ENCODE assay signal across 17 cellular contexts in the genomic region with DNA sequence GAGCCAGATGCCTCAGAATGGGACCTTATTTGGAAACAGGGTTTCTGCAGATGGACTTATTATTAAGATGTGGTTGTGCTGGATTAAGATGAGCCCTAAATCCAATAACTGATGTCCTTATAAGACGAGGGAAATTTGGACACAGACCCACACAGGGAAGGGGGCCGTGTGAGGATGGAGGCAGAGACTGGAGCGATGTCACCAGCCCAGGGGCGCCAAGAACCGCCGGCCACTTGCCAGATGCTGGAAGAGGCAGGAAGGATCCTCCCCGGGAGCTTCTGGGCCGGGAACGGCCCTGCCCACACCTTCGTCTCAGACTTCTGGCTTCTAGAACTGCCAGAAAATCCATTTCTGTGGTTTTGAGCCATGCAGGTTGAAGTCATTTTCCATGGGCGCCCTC. TPM values are rescaled to one million over a fixed set of nuclear protein-coding genes. Genes with fewer than 3 reads are reported as not detected.
A peak's percentile ranks its signal among the peaks of the same experiment; 100 is the strongest.
DNase-seq lines count a peak whose midpoint lies in the region; ATAC-seq and TF ChIP-seq lines count a peak whose summit lies in the region.
"Had no signal": no experiment of that assay in that cellular context is flagged by ENCODE, and none has a peak within 500 bp of the region (broad histone marks: within the 10 kb centered on the region; RNA-seq: fewer than 3 reads in every experiment).

No MANE protein-coding gene starts in this region.

- no peak overlapping the region for H3K27ac Mint-ChIP-seq in T-helper 17 cell

- WGBS in right cardiac atrium, result 27% methylated on average over 11 of the region's 11 CpGs

- no peak overlapping the region for H3K4me3 Mint-ChIP-seq in T-helper 17 cell
- H3K4me3 Mint-ChIP-seq: CD4-positive, CD25-positive, alpha-beta regulatory T cell had no signal

- peak; percentile 25 to 28 for ATAC-seq in right cardiac atrium
- no peak for ATAC-seq in T-helper 17 cell

- H3K27ac ChIP-seq in Peyer's patch, result peak overlapping the region in 3 of 4 donors; percentile 6 to 52 (median 42)
- peak overlapping the region in 52 of 59 donors; percentile 3 to 86 (median 74) for H3K27ac ChIP-seq in dorsolateral prefrontal cortex
- no peak overlapping the region for H3K27ac ChIP-seq in right cardiac atrium (ENCODE audit: low read length)
- H3K27ac ChIP-seq in substantia nigra (ENCODE audit: low read depth, low read length, poor library complexity, severe bottlenecking), result peak overlapping the region; percentile 58

- intact Hi-C loops in dorsolateral prefrontal cortex (cut with DNase I), result no loop called here
- intact Hi-C loops in right cardiac atrium (cut with DNase I), result no loop called here

- H3K4me1 ChIP-seq in Peyer's patch, result peaks cover 0 to 6% (median 2%) of the 10 kb centered on the region in 4 donors
- no peaks in the 10 kb centered on the region for H3K4me1 ChIP-seq in right cardiac atrium (ENCODE audit: control insufficient read depth, insufficient read depth, low read length)

- DNase-seq in Peyer's patch (no peak), dorsolateral prefrontal cortex (peak in 2 of 10 donors; percentile 36 to 52), right cardiac atrium (peak in 2 of 3 donors; percentile 67 to 76), substantia nigra (lab: John Stamatoyannopoulos, UW) (peak in 10 of 49 donors; percentile 10 to 56 (median 32)), ACHN (no peak), T-helper 17 cell (no peak), GDM1 (lab: John Stamatoyannopoulos, UW) (no peak)
- DNase-seq: CD4-positive, CD25-positive, alpha-beta regulatory T cell; DMS53; H7; Karpas-422; MM.1S; NCI-H1092 treated with DMSO at 0.1 percent for 48 hours; NCI-H1694; NCI-H2107; NCI-H2227 treated with DMSO at 0.1 percent for 48 hours; NCI-H524 had no signal

- no peaks in the 10 kb centered on the region for H3K36me3 ChIP-seq in Peyer's patch

- H3K4me3 ChIP-seq in Peyer's patch (no peak overlapping the region), dorsolateral prefrontal cortex (no peak overlapping the region), right cardiac atrium (ENCODE audit: low read length) (no peak overlapping the region)

- in situ Hi-C loops in ACHN (cut with HindIII; ENCODE audit: low pct_ligation_motif_present, low pct_unique_long_range_greater_than_20kb, low sequenced_read_pairs), result no loop called here

- H3K27me3 Mint-ChIP-seq in T-helper 17 cell, result no peaks in the 10 kb centered on the region
- H3K27me3 Mint-ChIP-seq: CD4-positive, CD25-positive, alpha-beta regulatory T cell had no signal

- H3K9me3 ChIP-seq in Peyer's patch, result no peaks in the 10 kb centered on the region
- H3K9me3 ChIP-seq in right cardiac atrium (ENCODE audit: control insufficient read depth, low read length), result no peaks in the 10 kb centered on the region
- no peaks in the 10 kb centered on the region for H3K9me3 ChIP-seq in T-helper 17 cell (ENCODE audit: control insufficient read depth, low read length, poor library complexity, severe bottlenecking)

- no peaks in the 10 kb centered on the region for H3K36me3 Mint-ChIP-seq in T-helper 17 cell (ENCODE audit: low read depth)

- no peak for TF ChIP-seq CTCF in Peyer's patch (IDR thresholded peaks at IDR 0.05)
- TF ChIP-seq CTCF in dorsolateral prefrontal cortex (IDR thresholded peaks at IDR 0.05 in 54 of 56, conservative IDR thresholded peaks at IDR 0.05 in 2 of 56; ENCODE audit: low read depth in 1 of 56, partially characterized antibody in 56 of 56), result no peak

- TF ChIP-seq POLR2A in Peyer's patch (IDR thresholded peaks at IDR 0.05), result no peak

- H3K4me1 Mint-ChIP-seq in T-helper 17 cell, result peaks cover 9% of the 10 kb centered on the region
- H3K4me1 Mint-ChIP-seq: CD4-positive, CD25-positive, alpha-beta regulatory T cell had no signal

- H3K27me3 ChIP-seq in Peyer's patch (no peaks in the 10 kb centered on the region), dorsolateral prefrontal cortex (no peaks in the 10 kb centered on the region), right cardiac atrium (ENCODE audit: control insufficient read depth, insufficient read depth) (no peaks in the 10 kb centered on the region)

RNA-seq across cellular contexts. Expression of gene GNG7, which starts 26.6 kb away (rescaled TPM):
- total RNA-seq in Peyer's patch (10 to 100 TPM in 1 of 4 donors, 1 to 10 TPM in 3; 1.2 to 14.9 (median 2.0) TPM), dorsolateral prefrontal cortex (100 to 1,000 TPM in 55 of 120 experiments, 10 to 100 TPM in 65; 71.9 to 184 (median 98.1) TPM), right cardiac atrium (10 to 100 TPM; 40.2 to 58.2 (median 48.6) TPM), T-helper 17 cell (1 to 10 TPM; 2.1 to 4.5 TPM)
- 25.4 TPM for polyA plus RNA-seq in right cardiac atrium

RNA-seq across cellular contexts. Expression of gene DIRAS1, which starts 45.3 kb away (rescaled TPM):
- 10 to 100 TPM in 1 of 4 donors, 1 to 10 TPM in 2, under 1 TPM in 1; 0.18 to 23.1 (median 1.4) TPM for total RNA-seq in Peyer's patch
- 100 to 1,000 TPM in 107 of 120 experiments, 10 to 100 TPM in 13; 43.9 to 237 (median 155) TPM for total RNA-seq in dorsolateral prefrontal cortex
- 100 to 1,000 TPM; 160 to 176 (median 172) TPM for total RNA-seq in right cardiac atrium
- 155 TPM for polyA plus RNA-seq in right cardiac atrium
- total RNA-seq in T-helper 17 cell, result under 1 TPM; 0.40 to 0.42 TPM
- total RNA-seq: CD4-positive, CD25-positive, alpha-beta regulatory T cell had no signal
- polyA plus RNA-seq: CD4-positive, CD25-positive, alpha-beta regulatory T cell had no signal

Comparison
In these comparisons a context has a peak if more than half of its experiments do, and no peak if none do; other contexts are left out.
1. DNase-seq: peak in right cardiac atrium (2 of 3); none in Peyer's patch (0 of 3), ACHN (single experiment), T-helper 17 cell (0 of 3) and GDM1 (single experiment).